ENCODE assay signal across 24 cellular contexts in genomic region chr3:133841196-133841595, GRCh38. TPM values are rescaled to one million over a fixed set of nuclear protein-coding genes. Genes with fewer than 3 reads are reported as not detected.
DNase-seq lines count a peak whose midpoint lies in the region; FAIRE-seq and TF ChIP-seq lines count a peak whose summit lies in the region.
"Had no signal": no experiment of that assay in that cellular context is flagged by ENCODE, and none has a peak within 500 bp of the region (broad histone marks: within the 10 kb centered on the region; RNA-seq: fewer than 3 reads in every experiment).

No MANE protein-coding gene starts in this region.

- no peak overlapping the region for H3K4me2 ChIP-seq in H1 (ENCODE audit: insufficient read depth in 1 of 2, low read depth in 2 of 2, low read length in 2 of 2)
- no peak overlapping the region for H3K4me2 ChIP-seq in osteoblast (ENCODE audit: insufficient read depth, low read length)
- H3K4me2 ChIP-seq: A549; BLaER1 treated with 17β-estradiol and CSF1 and Interleukin-3, amounts not matched to agents 10 nM and 100 nM had no signal

- H3K36me3 ChIP-seq in HEK293 (ENCODE audit: control insufficient read depth in 2 of 2, insufficient read depth in 1 of 2, low read length in 2 of 2) (peaks cover 0 to 38% of the 10 kb centered on the region in 2 experiments; a peak in 1 of 3 replicates), H1 (ENCODE audit: control insufficient read depth in 2 of 4, insufficient read depth in 4 of 4, low read length in 3 of 4) (no peaks in the 10 kb centered on the region; a peak in 3 of 8 replicates), osteoblast (ENCODE audit: insufficient read depth, low read length) (no peaks in the 10 kb centered on the region), sigmoid colon (peaks cover 0 to 9% (median 3%) of the 10 kb centered on the region in 4 donors)
- H3K36me3 ChIP-seq in effector memory CD4-positive, alpha-beta T cell (ENCODE audit: control insufficient read depth, insufficient read depth, low read length), result no peaks in the 10 kb centered on the region
- H3K36me3 ChIP-seq: BE2C; BLaER1 treated with 17β-estradiol and CSF1 and Interleukin-3, amounts not matched to agents 10 nM and 100 nM had no signal

- no peak overlapping the region for H4K5ac ChIP-seq in H1 (ENCODE audit: insufficient read length, low read depth, low read length)

- no peaks in the 10 kb centered on the region for H3K79me1 ChIP-seq in H1 (ENCODE audit: low read depth, low read length)

- H2BK15ac ChIP-seq in H1 (ENCODE audit: low read length), result no peak overlapping the region

- no peaks in the 10 kb centered on the region for H3K27me3 ChIP-seq in H1 (replicated peaks in 1 of 4; ENCODE audit: control insufficient read depth in 3 of 4, extremely low read depth in 1 of 4, insufficient read depth in 3 of 4, low read length in 3 of 4)
- H3K27me3 ChIP-seq in osteoblast (ENCODE audit: insufficient read depth, low read length), result no peaks in the 10 kb centered on the region
- H3K27me3 ChIP-seq in sigmoid colon, result no peaks in the 10 kb centered on the region
- no peaks in the 10 kb centered on the region for H3K27me3 ChIP-seq in effector memory CD4-positive, alpha-beta T cell (replicated peaks; ENCODE audit: control insufficient read depth, insufficient read depth, low read length, poor library complexity, severe bottlenecking)
- H3K27me3 ChIP-seq: BE2C; BLaER1 treated with 17β-estradiol and CSF1 and Interleukin-3, amounts not matched to agents 10 nM and 100 nM had no signal

- no peaks in the 10 kb centered on the region for H4K20me1 ChIP-seq in H1 (replicated peaks in 1 of 2; ENCODE audit: control insufficient read depth in 1 of 2, insufficient read depth in 2 of 2, low read length in 2 of 2)
- no peaks in the 10 kb centered on the region for H4K20me1 ChIP-seq in osteoblast (ENCODE audit: insufficient read depth, low read length)
- H4K20me1 ChIP-seq: BLaER1 treated with 17β-estradiol and CSF1 and Interleukin-3, amounts not matched to agents 10 nM and 100 nM had no signal

- TF ChIP-seq POLR2A in H1 (IDR thresholded peaks at IDR 0.05; ENCODE audit: control extremely low read depth in 1 of 2, low read depth in 2 of 2, low read length in 2 of 2), result no peak
- no peak for TF ChIP-seq POLR2A in sigmoid colon (IDR thresholded peaks at IDR 0.05)

- no peak for FAIRE-seq in H1 (lab: Jason Lieb, UNC)
- FAIRE-seq: A549, D721Med, GM12878, GM19239 had no signal

- H2BK5ac ChIP-seq in H1 (ENCODE audit: low read depth, low read length), result no peak overlapping the region

- CTCF ChIA-PET in HEK293 (lab: Yijun Ruan, JAX), result interaction anchor here (0.6 kb wide), 1 partner anchor 23 kb away, joined by 5 read pairs; no protein-coding TSS in a partner anchor
- CTCF ChIA-PET in H1 (lab: Charles Lee; ENCODE audit: partially characterized antibody), result interaction anchor here (0.7 to 1.9 kb wide), 5 partner anchors 9 to 69 kb away, joined by 3 to 5 read pairs (median 3); no protein-coding TSS in a partner anchor

- no peak for DNase-seq in H1 (ENCODE audit: low read depth in 1 of 2, low spot score in 2 of 2)
- peak; percentile 31 for DNase-seq in osteoblast (ENCODE audit: insufficient read length, low spot score, missing footprints)
- peak; percentile 62 for DNase-seq in sigmoid colon
- DNase-seq in activated CD8-positive, alpha-beta memory T cell treated with anti-CD3 and anti-CD28 coated beads, Interleukin-2, amount 50 U/mL, for 4 hours, result no peak
- no peak for DNase-seq in effector memory CD4-positive, alpha-beta T cell
- DNase-seq in cardiac septum (ENCODE audit: low spot score), result no peak
- DNase-seq: 8988T; ACHN; AML-193; BE2C; CD4-positive, alpha-beta T cell; CD8-positive, alpha-beta memory T cell; DMS 273 treated with DMSO at 0.1 percent for 48 hours; EL; GDM1; GOT3; H7; HCEC 1CT had no signal

- no peak overlapping the region for H4K91ac ChIP-seq in H1 (replicated peaks; ENCODE audit: insufficient read length, low read length)

- peak overlapping the region; percentile 65; the same call in 1 of the 2 replicates for H4K8ac ChIP-seq in H1 (ENCODE audit: extremely low read depth, insufficient read depth, low read length)

- no peaks in the 10 kb centered on the region for H3K79me2 ChIP-seq in H1 (ENCODE audit: control insufficient read depth in 1 of 2, insufficient read depth in 2 of 2, low read length in 2 of 2)
- no peaks in the 10 kb centered on the region for H3K79me2 ChIP-seq in osteoblast (ENCODE audit: insufficient read depth, low read length)

- no peak for TF ChIP-seq RAD21 in H1 (IDR thresholded peaks at IDR 0.05 in 1 of 2, conservative IDR thresholded peaks at IDR 0.05 in 1 of 2; ENCODE audit: low read depth in 2 of 2, low read length in 2 of 2)

- no peak overlapping the region for H2AFZ ChIP-seq in H1 (ENCODE audit: low read length)
- no peak overlapping the region for H2AFZ ChIP-seq in osteoblast (ENCODE audit: low read length)

- no peak overlapping the region for H3K56ac ChIP-seq in H1 (replicated peaks; ENCODE audit: insufficient read length, low read depth, low read length)

- H2BK120ac ChIP-seq in H1 (replicated peaks; ENCODE audit: low read depth, low read length), result no peak overlapping the region

- H3K4me1 ChIP-seq in HEK293 (ENCODE audit: control insufficient read depth, insufficient read depth, low read length), result no peaks in the 10 kb centered on the region
- peaks cover 0 to 2% (median 0%) of the 10 kb centered on the region in 4 experiments; a peak in 1 of 7 replicates for H3K4me1 ChIP-seq in H1 (replicated peaks in 1 of 4; ENCODE audit: control insufficient read depth in 3 of 4, insufficient read depth in 4 of 4, low read length in 3 of 4)
- H3K4me1 ChIP-seq in osteoblast (ENCODE audit: insufficient read depth, low read length), result peaks cover 4% of the 10 kb centered on the region
- no peaks in the 10 kb centered on the region for H3K4me1 ChIP-seq in sigmoid colon
- no peaks in the 10 kb centered on the region for H3K4me1 ChIP-seq in effector memory CD4-positive, alpha-beta T cell (ENCODE audit: control insufficient read depth, insufficient read depth, low read length, poor library complexity, severe bottlenecking)
- H3K4me1 ChIP-seq: A549, BE2C had no signal

- H3K14ac ChIP-seq in H1 (ENCODE audit: insufficient read length), result no peak overlapping the region

- no peak for TF ChIP-seq CTCF in HEK293 (tag by site-specific recombination; IDR thresholded peaks at IDR 0.05)
- no peak for TF ChIP-seq CTCF in H1 (IDR thresholded peaks at IDR 0.05; ENCODE audit: control extremely low read depth in 1 of 3, insufficient read depth in 1 of 3, low read depth in 1 of 3, low read length in 3 of 3)
- TF ChIP-seq CTCF in osteoblast (IDR thresholded peaks at IDR 0.05; ENCODE audit: extremely low read depth, low read depth, low read length), result no peak
- TF ChIP-seq CTCF in sigmoid colon (IDR thresholded peaks at IDR 0.05), result no peak

- H2AK5ac ChIP-seq in H1 (ENCODE audit: low read depth, low read length), result no peak overlapping the region

- H3K4ac ChIP-seq in H1 (replicated peaks; ENCODE audit: insufficient read length, low read depth, low read length), result no peak overlapping the region

- H3K9me3 ChIP-seq in HEK293 (ENCODE audit: control insufficient read depth, insufficient read depth, low read depth, low read length), result no peaks in the 10 kb centered on the region
- H3K9me3 ChIP-seq in H1 (ENCODE audit: insufficient read depth in 2 of 2, low read depth in 1 of 2, low read length in 1 of 2), result no peaks in the 10 kb centered on the region
- no peaks in the 10 kb centered on the region for H3K9me3 ChIP-seq in osteoblast (ENCODE audit: low read depth, low read length)
- no peaks in the 10 kb centered on the region for H3K9me3 ChIP-seq in sigmoid colon
- H3K9me3 ChIP-seq in effector memory CD4-positive, alpha-beta T cell (ENCODE audit: control insufficient read depth, low read length), result no peaks in the 10 kb centered on the region
- H3K9me3 ChIP-seq: A549, BE2C had no signal

- no peak overlapping the region for H3K9ac ChIP-seq in H1 (replicated peaks in 1 of 4; ENCODE audit: extremely low read depth in 1 of 4, low read depth in 3 of 4, low read length in 3 of 4)
- H3K9ac ChIP-seq: BLaER1 treated with 17β-estradiol and CSF1 and Interleukin-3, amounts not matched to agents 10 nM and 100 nM had no signal

- intact Hi-C loops in sigmoid colon (cut with DNase I), result no loop called here
- intact Hi-C loops in cardiac septum (cut with DNase I), result no loop called here

- POLR2A ChIA-PET in HEK293 (lab: Yijun Ruan, JAX) (no interaction called here), H1 (lab: Charles Lee; ENCODE audit: partially characterized antibody) (no interaction called here)

- no peak overlapping the region for H3K23ac ChIP-seq in H1 (ENCODE audit: insufficient read length)

- TF ChIP-seq EP300 in H1 (IDR thresholded peaks at IDR 0.05; ENCODE audit: borderline replicate concordance in 1 of 2, low read depth in 2 of 2, low read length in 2 of 2) (no peak), sigmoid colon (IDR thresholded peaks at IDR 0.05) (no peak)

- no peak overlapping the region for H2BK20ac ChIP-seq in H1 (ENCODE audit: low read length)

- no peak overlapping the region for H3K18ac ChIP-seq in H1 (ENCODE audit: extremely low read depth, low read length)

- no peaks in the 10 kb centered on the region for H3K23me2 ChIP-seq in H1 (ENCODE audit: low read depth, low read length)

- H3K4me3 ChIP-seq in HEK293 (ENCODE audit: low read depth, low read length) (no peak overlapping the region), H1 (ENCODE audit: extremely low read depth in 1 of 4, insufficient read depth in 2 of 4, low read depth in 3 of 4, low read length in 4 of 4) (no peak overlapping the region), osteoblast (ENCODE audit: insufficient read depth, low read length) (no peak overlapping the region), sigmoid colon (no peak overlapping the region)
- no peak overlapping the region for H3K4me3 ChIP-seq in effector memory CD4-positive, alpha-beta T cell (ENCODE audit: insufficient read depth, low read depth, low read length, poor library complexity, severe bottlenecking)
- H3K4me3 ChIP-seq: A549; BLaER1 treated with 17β-estradiol and CSF1 and Interleukin-3, amounts not matched to agents 10 nM and 100 nM; GM12878 had no signal

- 91% methylated on average over 8 of the region's 8 CpGs; no CpG with 5 or more reads in 1 of the 2 experiments for WGBS in H1 (ENCODE audit: extremely low coverage in 1 of 2, insufficient coverage in 1 of 2, insufficient read length in 1 of 2, insufficient replicate concordance in 2 of 2, low coverage in 1 of 2, low lambda C conversion rate in 2 of 2, missing lambda C conversion rate in 1 of 2), 2 experiments
- WGBS in sigmoid colon, 2 donors, result 91 to 93% methylated on average over 8 of the region's 8 CpGs

- H3K27ac ChIP-seq in HEK293 (ENCODE audit: extremely low read depth, low read depth, low read length) (no peak overlapping the region), H1 (ENCODE audit: low read depth, low read length) (no peak overlapping the region), osteoblast (ENCODE audit: low read depth, low read length) (no peak overlapping the region), sigmoid colon (no peak overlapping the region)
- no peak overlapping the region for H3K27ac ChIP-seq in effector memory CD4-positive, alpha-beta T cell (ENCODE audit: insufficient read depth, low read length, poor library complexity, severe bottlenecking)
- H3K27ac ChIP-seq: A549; BLaER1 treated with 17β-estradiol and CSF1 and Interleukin-3, amounts not matched to agents 10 nM and 100 nM had no signal

- no peak overlapping the region for H2BK12ac ChIP-seq in H1 (ENCODE audit: low read depth, low read length)

RNA-seq across cellular contexts. Expression of gene SRPRB, which starts 35.6 kb away (rescaled TPM):
- total RNA-seq in H1 (2021; fragmentation: NEBNext Ultra II Directional; extraction: Animal tissue kit (Norgen Biotek cat#: 25700)), result 43.4 and 49.8 TPM in 2 replicates
- polyA plus RNA-seq in H1 (2011; rRNA removed), result 15.9 and 24.9 TPM in 2 replicates
- polyA plus RNA-seq in H1 (2011; cell fraction: cytosol; rRNA removed), result 24.1 TPM
- 41.3 TPM for polyA plus RNA-seq in H1 (2011; cell fraction: nucleus; rRNA removed)
- 29.4 to 35.9 TPM (median 33.9 TPM) in 4 replicates for polyA plus RNA-seq in H1 (2012, experiment 1 of 2)
- 9.6 TPM for polyA plus RNA-seq in H1 (2012, experiment 2 of 2)
- polyA plus RNA-seq in H1 (2013, experiment 1 of 2), result 25.4 TPM
- polyA plus RNA-seq in H1 (2013, experiment 2 of 2), result 33.9 TPM
- 49.7 and 61.6 TPM in 2 replicates for polyA minus RNA-seq in H1 (2011; rRNA and poly(A)+ RNA removed)
- polyA minus RNA-seq in H1 (2011; cell fraction: cytosol; rRNA and poly(A)+ RNA removed), result 56.1 TPM
- polyA minus RNA-seq in H1 (2011; cell fraction: nucleus; rRNA and poly(A)+ RNA removed), result 28.8 TPM
- 76.0 and 80.3 TPM in 2 replicates for total RNA-seq in osteoblast
- 10 to 100 TPM; 10.8 to 20.0 (median 15.8) TPM for total RNA-seq in sigmoid colon
- polyA plus RNA-seq in sigmoid colon, result 10 to 100 TPM in 1 of 3 donors, 1 to 10 TPM in 2; 4.2 to 33.3 (median 5.5) TPM
- total RNA-seq in cardiac septum, result 27.6 TPM

RNA-seq across cellular contexts. Expression of gene RAB6B, which starts 54.5 kb away (rescaled TPM):
- 15.6 and 16.8 TPM in 2 replicates for total RNA-seq in H1 (2021; fragmentation: NEBNext Ultra II Directional; extraction: Animal tissue kit (Norgen Biotek cat#: 25700))
- polyA plus RNA-seq in H1 (2011; rRNA removed) (7.9 and 11.2 TPM in 2 replicates), sigmoid colon (10 to 100 TPM in 1 of 3 donors, 1 to 10 TPM in 1, under 1 TPM in 1; 0.60 to 19.7 (median 5.1) TPM)
- polyA plus RNA-seq in H1 (2011; cell fraction: cytosol; rRNA removed), result 13.5 TPM
- 12.7 TPM for polyA plus RNA-seq in H1 (2011; cell fraction: nucleus; rRNA removed)
- 8.9 to 19.8 TPM (median 16.1 TPM) in 4 replicates for polyA plus RNA-seq in H1 (2012, experiment 1 of 2)
- polyA plus RNA-seq in H1 (2012, experiment 2 of 2), result 4.0 TPM
- 3.0 TPM for polyA plus RNA-seq in H1 (2013, experiment 1 of 2)
- 3.0 TPM for polyA plus RNA-seq in H1 (2013, experiment 2 of 2)
- 11.9 and 16.2 TPM in 2 replicates for polyA minus RNA-seq in H1 (2011; rRNA and poly(A)+ RNA removed)
- polyA minus RNA-seq in H1 (2011; cell fraction: cytosol; rRNA and poly(A)+ RNA removed), result 7.3 TPM
- 5.5 TPM for polyA minus RNA-seq in H1 (2011; cell fraction: nucleus; rRNA and poly(A)+ RNA removed)
- total RNA-seq in osteoblast (0.59 and 0.72 TPM in 2 replicates), sigmoid colon (1 to 10 TPM; 4.3 to 8.0 (median 5.5) TPM), cardiac septum (42.4 TPM)
- total RNA-seq: CD4-positive, alpha-beta T cell; GM12878 had no signal

Comparison
In these comparisons a context has a peak if more than half of its experiments do, and no peak if none do; other contexts are left out.
1. DNase-seq: peak in osteoblast (single experiment) and sigmoid colon (single experiment); none in H1 (0 of 2), activated CD8-positive, alpha-beta memory T cell treated with anti-CD3 and anti-CD28 coated beads, Interleukin-2, amount 50 U/mL, for 4 hours (single experiment), effector memory CD4-positive, alpha-beta T cell (0 of 3) and cardiac septum (single experiment).